In genomic region chr11:95734009-95734572, GRCh38 we compare ENCODE assay signal across 20 cellular contexts. TPM values are rescaled to one million over a fixed set of nuclear protein-coding genes. Genes with fewer than 3 reads are reported as not detected.
DNase-seq lines count a peak whose midpoint lies in the region; ATAC-seq, FAIRE-seq and TF ChIP-seq lines count a peak whose summit lies in the region.
"Had no signal": no experiment of that assay in that cellular context is flagged by ENCODE, and none has a peak within 500 bp of the region (broad histone marks: within the 10 kb centered on the region; RNA-seq: fewer than 3 reads in every experiment).

No MANE protein-coding gene starts in this region.

- H3K4me1 ChIP-seq in K562 (replicated peaks in 1 of 2; ENCODE audit: control insufficient read depth in 2 of 2, insufficient read depth in 2 of 2, low read length in 2 of 2): peaks cover 7 to 21% of the 10 kb centered on the region in 2 experiments; a peak in 4 of 5 replicates
- H3K4me1 ChIP-seq in mesodermal cell (ENCODE audit: control insufficient read depth, insufficient read depth, low read length, poor library complexity, severe bottlenecking): peaks cover 3% of the 10 kb centered on the region

- CTCF ChIA-PET in K562 (lab: Yijun Ruan, JAX; ENCODE audit: low intra/inter-chr PET ratio): no interaction called here

- BruUV-seq in K562 (replicated peaks; lab: Mats Ljungman, UMichigan): no TSS peak

- 0% methylated on average over 4 of the region's 4 CpGs for WGBS in K562 (ENCODE audit: insufficient coverage, low coverage, missing lambda C conversion rate)
- 51 to 100% methylated on average over 1 to 3 of the region's 4 CpGs for WGBS in mesodermal cell (ENCODE audit: insufficient coverage in 2 of 2), 2 experiments

- H3K9me3 ChIP-seq in K562 (replicated peaks; ENCODE audit: control insufficient read depth, insufficient read depth, low read depth, low read length) (peaks cover 15% of the 10 kb centered on the region), mesodermal cell (ENCODE audit: control insufficient read depth, low read length) (peaks cover 3% of the 10 kb centered on the region)
- H3K9me3 ChIP-seq: tibial nerve had no signal

- TF ChIP-seq CTCF in K562 (IDR thresholded peaks at IDR 0.05 in 2 of 3, conservative IDR thresholded peaks at IDR 0.05 in 1 of 3; ENCODE audit: insufficient read depth in 2 of 3, low read depth in 1 of 3, low read length in 3 of 3): no peak

- H3K9me1 ChIP-seq in K562 (ENCODE audit: control insufficient read depth, insufficient read depth, low read length): no peaks in the 10 kb centered on the region

- no peak; the same call in 1 of the 2 replicates for TF ChIP-seq POLR2A in K562 (conservative IDR thresholded peaks at IDR 0.05)

- FAIRE-seq in K562 (lab: Jason Lieb, UNC): peak; percentile 99
- FAIRE-seq: astrocyte, colon had no signal

- H3K27ac ChIP-seq in K562 (ENCODE audit: extremely low read depth, low read depth, low read length) (peak overlapping the region; percentile 72), mesodermal cell (ENCODE audit: low read depth, low read length, severe bottlenecking) (peak overlapping the region; percentile 32)
- H3K27ac ChIP-seq: tibial nerve had no signal

- H3K36me3 ChIP-seq in K562 (ENCODE audit: control insufficient read depth, insufficient read depth, low read length): peaks cover 12% of the 10 kb centered on the region; the same call in 1 of the 3 replicates
- no peaks in the 10 kb centered on the region for H3K36me3 ChIP-seq in mesodermal cell (ENCODE audit: control insufficient read depth, insufficient read depth, low read length)
- H3K36me3 ChIP-seq: tibial nerve had no signal

- 0 out of 4 replicates have a peak, but pooled peaks of 1 of the 2 experiments have one; percentile 18 for TF ChIP-seq RAD21 in K562 (CRISPR knock-in tag; conservative IDR thresholded peaks at IDR 0.05 in 1 of 2, IDR thresholded peaks at IDR 0.05 in 1 of 2)

- H4K20me1 ChIP-seq in K562 (replicated peaks; ENCODE audit: control insufficient read depth, insufficient read depth, low read length): no peaks in the 10 kb centered on the region

- POLR2A ChIA-PET in K562 (lab: Yijun Ruan, JAX): interaction anchor here (0.7 to 1.6 kb wide), 5 partner anchors 9 to 55 kb away, joined by 3 to 7 read pairs (median 3); partner anchors contain the start of gene FAM76B

- H3K4me2 ChIP-seq in K562 (ENCODE audit: insufficient read depth, low read length): peak overlapping the region; percentile 74

- no peaks in the 10 kb centered on the region for H3K79me2 ChIP-seq in K562 (ENCODE audit: control insufficient read depth, insufficient read depth, low read length)

- intact Hi-C loops in K562 (cut with micrococcal nuclease): loop anchor here (1.0 kb wide), 1 partner anchor 581 kb away; no protein-coding TSS in a partner anchor

- ATAC-seq in K562 (peak; percentile 98), HG03520 (IDR thresholded peaks at IDR 0.05; ENCODE audit: unreplicated experiment) (no peak)
- ATAC-seq: activated CD4-positive, alpha-beta T cell treated with anti-CD3 and anti-CD28 coated beads for 36 hours; naive thymus-derived CD8-positive, alpha-beta T cell had no signal

- TF ChIP-seq EP300 in K562 (IDR thresholded peaks at IDR 0.05; ENCODE audit: low read length): peak; percentile 97

- H3K27me3 ChIP-seq in K562 (ENCODE audit: control insufficient read depth in 2 of 2, insufficient read depth in 2 of 2, low read length in 2 of 2): no peaks in the 10 kb centered on the region
- H3K27me3 ChIP-seq: tibial nerve had no signal

- DNase-seq in CMK (ENCODE audit: low read depth) (peak; percentile 80), K562 (ENCODE audit: extremely low read depth in 1 of 4, low spot score in 3 of 4) (peak; percentile 52 to 97 (median 76)), GF-D8 (lab: John Stamatoyannopoulos, UW) (no peak), NCI-H2081 treated with DMSO at 0.1 percent for 48 hours (lab: John Stamatoyannopoulos, UW) (no peak), T-helper 1 cell (no peak)
- DNase-seq in Jurkat, Clone E6-1 (ENCODE audit: low read depth, low spot score): peak; percentile 92
- DNase-seq: activated CD4-positive, alpha-beta T cell treated with anti-CD3 and anti-CD28 coated beads for 36 hours; activated CD8-positive, alpha-beta memory T cell treated with anti-CD3 and anti-CD28 coated beads, Interleukin-2, amount 50 U/mL, for 48 hours; foreskin melanocyte; GOT3; naive thymus-derived CD8-positive, alpha-beta T cell; NCI-H1436; NCI-H446 treated with DMSO at 0.1 percent for 48 hours; SIG-M5; stimulated activated naive CD4-positive, alpha-beta T cell had no signal

- peak overlapping the region in 1 of 2 experiments; percentile 59; a peak in 2 of 4 replicates for H3K9ac ChIP-seq in K562 (ENCODE audit: insufficient read depth in 1 of 2, low read depth in 2 of 2, low read length in 2 of 2)

- peak overlapping the region; percentile 68 for H2AFZ ChIP-seq in K562 (ENCODE audit: low read depth, low read length)

- in situ Hi-C loops in K562 (cut with MboI): no loop called here

- no peak overlapping the region for H3K4me3 ChIP-seq in Jurkat, Clone E6-1 (ENCODE audit: low read length)
- H3K4me3 ChIP-seq in K562 (no peak overlapping the region), mesodermal cell (ENCODE audit: extremely low read depth, insufficient read depth, low read length, poor library complexity, severe bottlenecking) (no peak overlapping the region)
- H3K4me3 ChIP-seq: tibial nerve had no signal

TF ChIP-seq in K562, 482 proteins besides CTCF, POLR2A, EP300 and RAD21 (continues in another document):
- TF ChIP-seq ZBTB8A (IDR thresholded peaks at IDR 0.05; ENCODE audit: partially characterized antibody) (no peak), CCAR2 (IDR thresholded peaks at IDR 0.05; ENCODE audit: low read depth, low read length) (no peak), CREB3 (tag; conservative IDR thresholded peaks at IDR 0.05; ENCODE audit: low read depth) (no peak), ZZZ3 (IDR thresholded peaks at IDR 0.05) (no peak), TCF15 (CRISPR knock-in tag; IDR thresholded peaks at IDR 0.05) (no peak), CEBPB (tag; IDR thresholded peaks at IDR 0.05) (no peak), NONO (IDR thresholded peaks at IDR 0.05; ENCODE audit: low read depth in 2 of 2, low read length in 1 of 2) (0 out of 4 replicates have a peak, but pooled peaks of 1 of the 2 experiments have one; percentile 50)

RNA-seq across cellular contexts. Expression of gene FAM76B, which starts 55.5 kb away (rescaled TPM):
- 24.9 TPM for polyA plus RNA-seq in Jurkat, Clone E6-1 (2012; ENCODE audit: insufficient read depth, insufficient read length)
- total RNA-seq in K562 (2011; cell fraction: chromatin; rRNA removed; ENCODE audit: low replicate concordance): 65.3 and 224 TPM in 2 replicates
- total RNA-seq in K562 (2011; cell fraction: nucleolus; rRNA removed): 35.2 and 52.4 TPM in 2 replicates
- 64.7 and 73.8 TPM in 2 replicates for total RNA-seq in K562 (2011; cell fraction: nucleoplasm; rRNA removed)
- 24.6 and 25.6 TPM in 2 replicates for total RNA-seq in K562 (2014; rRNA removed)
- 46.8 and 56.4 TPM in 2 replicates for total RNA-seq in K562 (2014; rRNA removed; fragmentation: Illumina TruSeq; extraction: Trizol)
- total RNA-seq in K562 (2015; rRNA removed; fragmentation: Illumina TruSeq; extraction: Trizol): 42.4 and 48.9 TPM in 2 replicates
- 28.4 and 33.9 TPM in 2 replicates for total RNA-seq in K562 (2021)
- polyA plus RNA-seq in K562 (2011; rRNA removed): 60.0 and 62.6 TPM in 2 replicates
- polyA plus RNA-seq in K562 (2011; cell fraction: cytosol; rRNA removed): 6.0 and 14.0 TPM in 2 replicates
- 92.7 and 160 TPM in 2 replicates for polyA plus RNA-seq in K562 (2011; cell fraction: nucleus; rRNA removed)
- polyA plus RNA-seq in K562 (2012): 19.1 and 27.1 TPM in 2 replicates
- polyA plus RNA-seq in K562 (2014; fragmentation: Illumina TruSeq; extraction: Trizol): 35.0 and 36.2 TPM in 2 replicates
- polyA plus RNA-seq in K562 (2014; fragmentation: Nextera tagmentation; extraction: Ambion mirVana): 10 to 100 TPM; 22.5 to 23.7 TPM
- polyA plus RNA-seq in K562 (2014; rRNA removed): 32.9 and 51.1 TPM in 2 replicates
- polyA minus RNA-seq in K562 (2011; rRNA and poly(A)+ RNA removed): 73.2 and 83.6 TPM in 2 replicates
- polyA minus RNA-seq in K562 (2011; cell fraction: cytosol; rRNA and poly(A)+ RNA removed): 13.8 and 16.7 TPM in 2 replicates
- 59.1 and 144 TPM in 2 replicates for polyA minus RNA-seq in K562 (2011; cell fraction: nucleus; rRNA and poly(A)+ RNA removed)
- polyA plus RNA-seq in mesodermal cell (2013, experiment 1 of 2): 31.6 TPM
- polyA plus RNA-seq in mesodermal cell (2013, experiment 2 of 2): 34.8 TPM

RNA-seq across cellular contexts. Expression of gene CEP57, which starts 56.2 kb away (rescaled TPM):
- 65.0 TPM for polyA plus RNA-seq in Jurkat, Clone E6-1 (2012; ENCODE audit: insufficient read depth, insufficient read length)
- 28.8 and 122 TPM in 2 replicates for total RNA-seq in K562 (2011; cell fraction: chromatin; rRNA removed; ENCODE audit: low replicate concordance)
- total RNA-seq in K562 (2011; cell fraction: nucleolus; rRNA removed): 16.0 and 21.6 TPM in 2 replicates
- total RNA-seq in K562 (2011; cell fraction: nucleoplasm; rRNA removed): 36.4 and 64.2 TPM in 2 replicates
- total RNA-seq in K562 (2014; rRNA removed) (50.7 and 62.7 TPM in 2 replicates), K562 (2014; rRNA removed; fragmentation: Illumina TruSeq; extraction: Trizol) (85.3 and 103 TPM in 2 replicates), K562 (2015; rRNA removed; fragmentation: Illumina TruSeq; extraction: Trizol) (71.0 and 81.5 TPM in 2 replicates), K562 (2021) (65.2 and 66.4 TPM in 2 replicates)
- polyA plus RNA-seq in K562 (2011; rRNA removed) (76.5 and 88.1 TPM in 2 replicates), K562 (2014; fragmentation: Illumina TruSeq; extraction: Trizol) (67.3 and 74.3 TPM in 2 replicates), K562 (2014; fragmentation: Nextera tagmentation; extraction: Ambion mirVana) (10 to 100 TPM; 25.1 to 33.9 TPM), K562 (2014; rRNA removed) (47.5 and 54.3 TPM in 2 replicates)
- 26.5 and 37.3 TPM in 2 replicates for polyA plus RNA-seq in K562 (2011; cell fraction: cytosol; rRNA removed)
- polyA plus RNA-seq in K562 (2011; cell fraction: nucleus; rRNA removed): 36.1 and 55.6 TPM in 2 replicates
- polyA plus RNA-seq in K562 (2012): 50.5 and 75.0 TPM in 2 replicates
- polyA minus RNA-seq in K562 (2011; rRNA and poly(A)+ RNA removed): 101 and 113 TPM in 2 replicates
- polyA minus RNA-seq in K562 (2011; cell fraction: cytosol; rRNA and poly(A)+ RNA removed): 27.6 and 43.8 TPM in 2 replicates
- polyA minus RNA-seq in K562 (2011; cell fraction: nucleus; rRNA and poly(A)+ RNA removed): 37.0 and 69.0 TPM in 2 replicates
- polyA plus RNA-seq in mesodermal cell (2013, experiment 1 of 2): 56.9 TPM
- polyA plus RNA-seq in mesodermal cell (2013, experiment 2 of 2): 70.4 TPM

Comparison
In these comparisons a context has a peak if more than half of its experiments do, and no peak if none do; other contexts are left out.
1. DNase-seq: peak in CMK (single experiment), Jurkat, Clone E6-1 (single experiment) and K562 (4 of 4); none in GF-D8 (single experiment), NCI-H2081 treated with DMSO at 0.1 percent for 48 hours (single experiment) and T-helper 1 cell (0 of 5).